ENCODE assay signal across 19 cellular contexts in genomic region chr15:77068633-77069032, GRCh38. TPM values are rescaled to one million over a fixed set of nuclear protein-coding genes. Genes with fewer than 3 reads are reported as not detected.
DNase-seq lines count a peak whose midpoint lies in the region; ATAC-seq and TF ChIP-seq lines count a peak whose summit lies in the region.
"Had no signal": no experiment of that assay in that cellular context is flagged by ENCODE, and none has a peak within 500 bp of the region (broad histone marks: within the 10 kb centered on the region; RNA-seq: fewer than 3 reads in every experiment).

No MANE protein-coding gene starts in this region.

- TF ChIP-seq CTCF in CD4-positive, alpha-beta T cell (IDR thresholded peaks at IDR 0.05) = no peak
- no peak for TF ChIP-seq CTCF in PC-3 (conservative IDR thresholded peaks at IDR 0.05; ENCODE audit: low read depth, low read length)
- TF ChIP-seq CTCF in hepatocyte (IDR thresholded peaks at IDR 0.05; ENCODE audit: poor library complexity) = no peak

- no peak for DNase-seq in CD4-positive, alpha-beta T cell
- DNase-seq in PC-3 = no peak
- DNase-seq in hepatocyte (ENCODE audit: low spot score) = no peak
- DNase-seq in DMS153 treated with DMSO at 0.1 percent for 48 hours (lab: John Stamatoyannopoulos, UW; ENCODE audit: unreplicated experiment) = no peak
- no peak for DNase-seq in T1000 (lab: John Stamatoyannopoulos, UW)
- no peak for DNase-seq in stimulated activated naive CD4-positive, alpha-beta T cell treated with Interleukin-2 at 50 U/mL for 16 hours (lab: John Stamatoyannopoulos, UW)
- DNase-seq: activated CD8-positive, alpha-beta memory T cell treated with anti-CD3 and anti-CD28 coated beads, Interleukin-2, amount 10 ng/mL, durations not matched to agents 7 days and 5 days; activated naive CD4-positive, alpha-beta T cell; brain microvascular endothelial cell; dorsolateral prefrontal cortex; hippocampal formation; naive thymus-derived CD8-positive, alpha-beta T cell; NCI-H82 had no signal

- H3K9ac ChIP-seq in PC-3 (ENCODE audit: low read length) (peak overlapping the region; percentile 80), rectal smooth muscle tissue (ENCODE audit: low read length) (no peak overlapping the region)

- H3K4me3 ChIP-seq in PC-3 (ENCODE audit: low read length) (peak overlapping the region; percentile 86), hepatocyte (peak overlapping the region; percentile 87), rectal smooth muscle tissue (ENCODE audit: low read length) (peak overlapping the region; percentile 16)
- H3K4me3 ChIP-seq: vagina had no signal

- POLR2A ChIA-PET in CD4-positive, alpha-beta T cell (lab: Charles Lee) = interaction anchor here (1.3 kb wide), 1 partner anchor 73 kb away, joined by 6 read pairs; the partner anchor contains the start of gene PSTPIP1
- POLR2A ChIA-PET in PC-3 (lab: Charles Lee; ENCODE audit: unreplicated experiment) = no interaction called here

- H3K9me3 Mint-ChIP-seq in CD4-positive, alpha-beta T cell = no peaks in the 10 kb centered on the region
- H3K9me3 Mint-ChIP-seq: naive thymus-derived CD8-positive, alpha-beta T cell had no signal

- no TSS peak for BruUV-seq in PC-3 (replicated peaks; lab: Mats Ljungman, UMichigan)

- no peak overlapping the region for H3K27ac ChIP-seq in CD4-positive, alpha-beta T cell (ENCODE audit: low read depth, low read length)
- H3K27ac ChIP-seq in PC-3 (ENCODE audit: low read length) (peak overlapping the region; percentile 98), hepatocyte (peak overlapping the region; percentile 97), rectal smooth muscle tissue (ENCODE audit: low read depth, low read length) (no peak overlapping the region)
- H3K27ac ChIP-seq: brain microvascular endothelial cell, vagina had no signal

- no peaks in the 10 kb centered on the region for H3K9me2 ChIP-seq in PC-3 (replicated peaks; ENCODE audit: low read length)
- no peaks in the 10 kb centered on the region for H3K9me2 ChIP-seq in hepatocyte (replicated peaks; ENCODE audit: insufficient read depth)

- no peaks in the 10 kb centered on the region for H3K27me3 Mint-ChIP-seq in CD4-positive, alpha-beta T cell
- H3K27me3 Mint-ChIP-seq: activated CD8-positive, alpha-beta memory T cell treated with anti-CD3 and anti-CD28 coated beads, Interleukin-2, amount 10 ng/mL, durations not matched to agents 7 days and 5 days; naive thymus-derived CD8-positive, alpha-beta T cell had no signal

- H3K4me1 ChIP-seq in PC-3 (ENCODE audit: insufficient read depth, low read length) (peaks cover 58% of the 10 kb centered on the region), hepatocyte (ENCODE audit: insufficient read depth) (peaks cover 53% of the 10 kb centered on the region), rectal smooth muscle tissue (ENCODE audit: control insufficient read depth, insufficient read depth, low read length) (peaks cover 11% of the 10 kb centered on the region)

- H3K27me3 ChIP-seq in CD4-positive, alpha-beta T cell (ENCODE audit: control insufficient read depth, insufficient read depth, low read length) = no peaks in the 10 kb centered on the region
- H3K27me3 ChIP-seq in PC-3 (ENCODE audit: low read length) (no peaks in the 10 kb centered on the region), hepatocyte (no peaks in the 10 kb centered on the region), rectal smooth muscle tissue (ENCODE audit: control insufficient read depth, insufficient read depth, low read length) (no peaks in the 10 kb centered on the region)
- H3K27me3 ChIP-seq: brain microvascular endothelial cell, dorsolateral prefrontal cortex, vagina had no signal

- H3K4me1 Mint-ChIP-seq in CD4-positive, alpha-beta T cell (ENCODE audit: low read depth) = peaks cover 37% of the 10 kb centered on the region

- H3K79me2 ChIP-seq in PC-3 (ENCODE audit: low read length) (peaks cover 55% of the 10 kb centered on the region), hepatocyte (peaks cover 63% of the 10 kb centered on the region)

- 88% methylated on average over 7 of the region's 7 CpGs for WGBS in hepatocyte (ENCODE audit: low lambda C conversion rate, missing lambda C conversion rate)

- H3F3A ChIP-seq in PC-3 (ENCODE audit: low read length, unreplicated experiment) = peaks cover 7% of the 10 kb centered on the region

- peaks cover 7% of the 10 kb centered on the region for H3K36me3 Mint-ChIP-seq in CD4-positive, alpha-beta T cell (ENCODE audit: low read depth)
- H3K36me3 Mint-ChIP-seq: naive thymus-derived CD8-positive, alpha-beta T cell had no signal

- ATAC-seq in CD4-positive, alpha-beta T cell (ENCODE audit: poor library complexity) = no peak
- ATAC-seq in PC-3 (no peak), HG03108 (IDR thresholded peaks at IDR 0.05; ENCODE audit: unreplicated experiment) (no peak)
- ATAC-seq: activated CD4-positive, CD25-positive, alpha-beta regulatory T cell treated with anti-CD3 and anti-CD28 coated beads, Interleukin-2, amount 50 U/mL, for 24 hours; activated CD8-positive, alpha-beta memory T cell treated with anti-CD3 and anti-CD28 coated beads, Interleukin-2, amount 10 ng/mL, durations not matched to agents 7 days and 5 days; naive thymus-derived CD8-positive, alpha-beta T cell; sciatic nerve had no signal

- peak overlapping the region; percentile 23 for H3K4me3 Mint-ChIP-seq in CD4-positive, alpha-beta T cell
- H3K4me3 Mint-ChIP-seq: activated CD8-positive, alpha-beta memory T cell treated with anti-CD3 and anti-CD28 coated beads, Interleukin-2, amount 10 ng/mL, durations not matched to agents 7 days and 5 days had no signal

- H3K27ac Mint-ChIP-seq in CD4-positive, alpha-beta T cell = no peak overlapping the region

- H2AFZ ChIP-seq in PC-3 (ENCODE audit: low read length) (no peak overlapping the region), hepatocyte (no peak overlapping the region)

- CTCF ChIA-PET in CD4-positive, alpha-beta T cell (lab: Charles Lee) = no interaction called here
- CTCF ChIA-PET in PC-3 (lab: Charles Lee) = no interaction called here

- H4K20me1 ChIP-seq in PC-3 (ENCODE audit: low read length) = peaks cover 11% of the 10 kb centered on the region
- peaks cover 40% of the 10 kb centered on the region for H4K20me1 ChIP-seq in hepatocyte (ENCODE audit: insufficient read depth, poor library complexity, severe bottlenecking)

- intact Hi-C loops in CD4-positive, alpha-beta T cell (cut with DNase I, micrococcal nuclease) = loop anchor here in 1 of 2 experiments (2.0 kb wide), 1 partner anchor 30 kb away; no protein-coding TSS in a partner anchor
- intact Hi-C loops in PC-3 (cut with micrococcal nuclease) = loop anchor here (10.0 kb wide), 1 partner anchor 346 kb away; no protein-coding TSS in a partner anchor

- no peaks in the 10 kb centered on the region for H3K9me3 ChIP-seq in CD4-positive, alpha-beta T cell (ENCODE audit: control insufficient read depth, low read length)
- H3K9me3 ChIP-seq in PC-3 (ENCODE audit: low read length) (no peaks in the 10 kb centered on the region), hepatocyte (ENCODE audit: low read depth) (no peaks in the 10 kb centered on the region)
- H3K9me3 ChIP-seq: HAP-1, vagina had no signal

- no peaks in the 10 kb centered on the region for H3K36me3 ChIP-seq in PC-3 (ENCODE audit: low read depth, low read length)
- H3K36me3 ChIP-seq in hepatocyte (replicated peaks; ENCODE audit: insufficient read depth, low read depth) = no peaks in the 10 kb centered on the region
- H3K36me3 ChIP-seq in rectal smooth muscle tissue (ENCODE audit: control insufficient read depth, insufficient read depth, low read length) = no peaks in the 10 kb centered on the region
- H3K36me3 ChIP-seq: brain microvascular endothelial cell, vagina had no signal

- H3K4me2 ChIP-seq in PC-3 (ENCODE audit: low read length) = peak overlapping the region; percentile 95
- H3K4me2 ChIP-seq in hepatocyte = peak overlapping the region; percentile 86

RNA-seq across cellular contexts. Expression of gene TSPAN3, which starts 2.3 kb away (rescaled TPM):
- total RNA-seq in CD4-positive, alpha-beta T cell = 10 to 100 TPM; 14.7 to 15.5 TPM
- total RNA-seq in PC-3 (2014; rRNA removed) = 125 and 140 TPM in 2 replicates
- 514 and 616 TPM in 2 replicates for total RNA-seq in hepatocyte
- 497 and 540 TPM in 2 replicates for polyA plus RNA-seq in hepatocyte

Comparison
In these comparisons a context has a peak if more than half of its experiments do, and no peak if none do; other contexts are left out.
1. H3K27ac ChIP-seq: peak in PC-3 (single experiment) and hepatocyte (single experiment); none in CD4-positive, alpha-beta T cell (single experiment) and rectal smooth muscle tissue (single experiment).
2. H3K4me3 ChIP-seq: peak in every context shown above with its lines; median percentile 87 in hepatocyte; 86 in PC-3; 16 in rectal smooth muscle tissue.